ENCODE assay signal across 8 cellular contexts in genomic region chr4:108135549-108136209, GRCh38. TPM values are rescaled to one million over a fixed set of nuclear protein-coding genes. Genes with fewer than 3 reads are reported as not detected.
DNase-seq lines count a peak whose midpoint lies in the region; ATAC-seq and TF ChIP-seq lines count a peak whose summit lies in the region.

No MANE protein-coding gene starts in this region.

- H3K9ac ChIP-seq in NT2/D1 (ENCODE audit: insufficient read length, low read depth): no peak overlapping the region

- H3K4me1 ChIP-seq in HAP-1: peaks cover 10% of the 10 kb centered on the region
- H3K4me1 ChIP-seq in NT2/D1 (ENCODE audit: insufficient read depth, insufficient read length): peaks cover 3% of the 10 kb centered on the region
- no peaks in the 10 kb centered on the region for H3K4me1 ChIP-seq in sigmoid colon

- H3K27ac ChIP-seq in sigmoid colon: no peak overlapping the region

- no peaks in the 10 kb centered on the region for H3K36me3 ChIP-seq in HAP-1 (replicated peaks)
- H3K36me3 ChIP-seq in NT2/D1 (ENCODE audit: insufficient read depth, insufficient read length, low read length): no peaks in the 10 kb centered on the region
- no peaks in the 10 kb centered on the region for H3K36me3 ChIP-seq in sigmoid colon

- 55 to 92% methylated on average over 4 of the region's 4 CpGs for WGBS in sigmoid colon, 2 donors

- ATAC-seq in HG03135 (IDR thresholded peaks at IDR 0.05; ENCODE audit: unreplicated experiment): no peak
- ATAC-seq in GM19324 (IDR thresholded peaks at IDR 0.05; ENCODE audit: low FRiP score, unreplicated experiment): no peak

- H3K9me3 ChIP-seq in HAP-1 (no peaks in the 10 kb centered on the region), NT2/D1 (ENCODE audit: insufficient read depth, low read length) (no peaks in the 10 kb centered on the region), sigmoid colon (no peaks in the 10 kb centered on the region)

- H3K27me3 ChIP-seq in HAP-1 (ENCODE audit: low read depth): no peaks in the 10 kb centered on the region
- no peaks in the 10 kb centered on the region for H3K27me3 ChIP-seq in NT2/D1 (ENCODE audit: insufficient read depth, insufficient read length)
- H3K27me3 ChIP-seq in sigmoid colon: peaks cover 0 to 5% (median 0%) of the 10 kb centered on the region in 3 donors

- TF ChIP-seq EP300 in sigmoid colon (IDR thresholded peaks at IDR 0.05): no peak

- in situ Hi-C loops in HAP-1 (cut with MboI; ENCODE audit: low sequenced_read_pairs): no loop called here

- intact Hi-C loops in sigmoid colon (cut with DNase I): no loop called here

- TF ChIP-seq CTCF in sigmoid colon (IDR thresholded peaks at IDR 0.05): no peak

- peak; percentile 54 for DNase-seq in DMS153 (lab: John Stamatoyannopoulos, UW)
- DNase-seq in HAP-1 (ENCODE audit: low spot score in 2 of 2): peak; percentile 73 to 75
- peak; percentile 77 for DNase-seq in NT2/D1 (ENCODE audit: low read depth, low spot score)
- peak; percentile 60 for DNase-seq in iPS DF 4.7 (ENCODE audit: extremely low read depth, low spot score)
- DNase-seq in sigmoid colon: no peak
- DNase-seq in activated effector memory CD4-positive, alpha-beta T cell treated with anti-CD3 and anti-CD28 coated beads, Interleukin-2, amount 50 U/mL, for 16 hours: no peak

- H3K4me3 ChIP-seq in HAP-1: no peak overlapping the region
- no peak overlapping the region for H3K4me3 ChIP-seq in NT2/D1 (ENCODE audit: insufficient read length, low read depth)
- no peak overlapping the region for H3K4me3 ChIP-seq in sigmoid colon

- TF ChIP-seq POLR2A in sigmoid colon (IDR thresholded peaks at IDR 0.05): no peak

RNA-seq across cellular contexts. Expression of gene LEF1, which starts 33.1 kb away (rescaled TPM):
- total RNA-seq in sigmoid colon: 1 to 10 TPM in 3 of 4 donors, under 1 TPM in 1; 0.83 to 3.3 (median 3.2) TPM
- polyA plus RNA-seq in sigmoid colon: 10 to 100 TPM in 1 of 3 donors, 1 to 10 TPM in 1, not detected in 1; 2.3 to 25.3 TPM

Comparison
In these comparisons a context has a peak if more than half of its experiments do, and no peak if none do; other contexts are left out.
1. DNase-seq: peak in DMS153 (single experiment), HAP-1 (2 of 2), NT2/D1 (single experiment) and iPS DF 4.7 (single experiment); none in sigmoid colon (single experiment) and activated effector memory CD4-positive, alpha-beta T cell treated with anti-CD3 and anti-CD28 coated beads, Interleukin-2, amount 50 U/mL, for 16 hours (single experiment).